ENCODE assay signal across 9 cellular contexts in genomic region chr2:162327134-162327769, GRCh38. TPM values are rescaled to one million over a fixed set of nuclear protein-coding genes. Genes with fewer than 3 reads are reported as not detected.
A peak's percentile ranks its signal among the peaks of the same experiment; 100 is the strongest.
DNase-seq lines count a peak whose midpoint lies in the region; ATAC-seq, FAIRE-seq and TF ChIP-seq lines count a peak whose summit lies in the region.
"Had no signal": no experiment of that assay in that cellular context is flagged by ENCODE, and none has a peak within 500 bp of the region (broad histone marks: within the 10 kb centered on the region; RNA-seq: fewer than 3 reads in every experiment).

No MANE protein-coding gene starts in this region.

- TF ChIP-seq CTCF in LNCAP (IDR thresholded peaks at IDR 0.05) (0 out of 2 replicates have a peak, but pooled peaks have one; percentile 40), bronchial epithelial cell (IDR thresholded peaks at IDR 0.05; ENCODE audit: insufficient read depth, low read length, severe bottlenecking) (peak; percentile 62), neutrophil (IDR thresholded peaks at IDR 0.05) (peak; percentile 86), sigmoid colon (IDR thresholded peaks at IDR 0.05) (peak in 1 of 4 experiments; percentile 11)

- no peak for TF ChIP-seq EP300 in sigmoid colon (IDR thresholded peaks at IDR 0.05)

- H3K27me3 ChIP-seq in bronchial epithelial cell (ENCODE audit: control insufficient read depth, insufficient read depth, low read length), result no peaks in the 10 kb centered on the region
- H3K27me3 ChIP-seq in neutrophil, result no peaks in the 10 kb centered on the region
- H3K27me3 ChIP-seq in sigmoid colon, result no peaks in the 10 kb centered on the region

- H3K4me1 ChIP-seq in neutrophil (ENCODE audit: control insufficient read depth in 1 of 2, insufficient read depth in 1 of 2, low read depth in 1 of 2, low read length in 1 of 2) (peaks cover 12 to 20% of the 10 kb centered on the region in 2 experiments), sigmoid colon (no peaks in the 10 kb centered on the region)

- DNase-seq in DMS53 (lab: John Stamatoyannopoulos, UW) (peak; percentile 40), DMS53 treated with DMSO at 0.1 percent for 48 hours (lab: John Stamatoyannopoulos, UW; ENCODE audit: unreplicated experiment) (no peak), bronchial epithelial cell (ENCODE audit: low read depth) (no peak), GM12892 (ENCODE audit: insufficient read length) (no peak), sigmoid colon (no peak)
- DNase-seq: NCI-H524 had no signal

- no peak for FAIRE-seq in bronchial epithelial cell (lab: Jason Lieb, UNC)
- no peak for FAIRE-seq in GM12892 (lab: Jason Lieb, UNC)

- TF ChIP-seq POLR2A in GM12892 (IDR thresholded peaks at IDR 0.05; ENCODE audit: low read depth, low read length), result no peak
- no peak for TF ChIP-seq POLR2A in sigmoid colon (IDR thresholded peaks at IDR 0.05)

- ATAC-seq in HG03457 (IDR thresholded peaks at IDR 0.05; ENCODE audit: unreplicated experiment), result no peak

- H3K36me3 ChIP-seq in bronchial epithelial cell (ENCODE audit: control insufficient read depth, insufficient read depth, low read length), result no peaks in the 10 kb centered on the region
- H3K36me3 ChIP-seq in neutrophil, result no peaks in the 10 kb centered on the region
- no peaks in the 10 kb centered on the region for H3K36me3 ChIP-seq in sigmoid colon

- H3K27ac ChIP-seq in neutrophil (peak overlapping the region; percentile 19), sigmoid colon (no peak overlapping the region)

- 68 to 69% methylated on average over 5 of the region's 5 CpGs for WGBS in sigmoid colon, 2 donors

- H3K9me3 ChIP-seq in neutrophil, result no peaks in the 10 kb centered on the region
- H3K9me3 ChIP-seq in sigmoid colon, result no peaks in the 10 kb centered on the region

- intact Hi-C loops in sigmoid colon (cut with DNase I), result no loop called here

- H3K4me3 ChIP-seq in bronchial epithelial cell (ENCODE audit: low read depth, low read length), result no peak overlapping the region
- no peak overlapping the region for H3K4me3 ChIP-seq in neutrophil (ENCODE audit: low read depth in 1 of 2, low read length in 1 of 2)
- no peak overlapping the region for H3K4me3 ChIP-seq in sigmoid colon

RNA-seq across cellular contexts. Expression of gene IFIH1, which starts 8.8 kb away (rescaled TPM):
- total RNA-seq in bronchial epithelial cell (2.6 and 4.2 TPM in 2 replicates), sigmoid colon (10 to 100 TPM in 3 of 4 donors, 1 to 10 TPM in 1; 8.8 to 14.6 (median 11.1) TPM)
- polyA plus RNA-seq in GM12892 (2012; ENCODE audit: missing spikeins), result 60.0 TPM
- polyA plus RNA-seq in sigmoid colon, result 10 to 100 TPM in 2 of 3 donors, 1 to 10 TPM in 1; 9.0 to 16.0 (median 12.0) TPM

RNA-seq across cellular contexts. Expression of gene GCA, which starts 16.7 kb away (rescaled TPM):
- total RNA-seq in bronchial epithelial cell, result 8.7 TPM in 2 replicates
- polyA plus RNA-seq in GM12892 (2012; ENCODE audit: missing spikeins), result 34.5 TPM
- total RNA-seq in sigmoid colon, result 10 to 100 TPM; 10.9 to 24.8 (median 11.2) TPM
- 10 to 100 TPM; 24.1 to 27.6 (median 24.3) TPM for polyA plus RNA-seq in sigmoid colon
